ENCODE assay signal across 8 cellular contexts in the genomic region with DNA sequence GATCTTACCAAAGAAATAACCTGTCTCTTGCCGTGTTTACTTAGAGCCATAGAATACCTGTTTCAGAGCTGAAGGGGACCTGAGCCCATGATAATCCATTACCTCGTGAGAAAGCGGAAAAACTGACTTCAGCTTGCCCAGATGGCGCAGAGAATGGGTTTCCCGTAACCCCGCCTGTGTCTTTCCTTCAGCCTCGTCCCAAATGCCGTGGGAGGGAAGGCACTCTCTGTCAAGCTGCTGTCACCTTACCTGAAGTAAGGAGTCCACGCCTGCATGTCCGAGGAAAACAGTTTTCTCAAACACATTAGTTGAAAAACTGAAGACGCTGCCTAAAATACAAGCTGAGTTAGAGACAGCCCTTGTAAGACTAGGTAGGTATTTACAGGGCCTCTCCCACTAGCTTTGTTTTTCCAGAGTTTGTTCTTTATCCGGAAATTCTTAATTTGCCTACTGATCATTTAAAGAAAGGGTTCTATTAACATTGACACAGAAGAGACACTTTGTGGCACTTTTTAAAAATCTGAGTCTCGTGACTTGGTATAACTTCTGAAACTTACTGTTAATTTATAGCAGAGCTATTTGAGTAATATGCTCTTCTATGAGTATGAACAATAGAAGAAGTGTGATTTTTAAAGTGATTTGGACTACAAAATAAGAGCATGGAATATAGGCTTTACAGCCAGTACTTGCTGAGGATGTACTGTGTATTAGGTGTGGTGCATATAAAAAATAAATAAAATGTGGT. TPM values are rescaled to one million over a fixed set of nuclear protein-coding genes. Genes with fewer than 3 reads are reported as not detected.
DNase-seq lines count a peak whose midpoint lies in the region; ATAC-seq, FAIRE-seq and TF ChIP-seq lines count a peak whose summit lies in the region.

No MANE protein-coding gene starts in this region.

- in situ Hi-C loops in HepG2 (cut with HindIII; ENCODE audit: extremely low pct_ligation_motif_present, low pct_unique_long_range_greater_than_20kb), result no loop called here

- BruUV-seq in HepG2 (replicated peaks; lab: Mats Ljungman, UMichigan), result no TSS peak

- POLR2A ChIA-PET in T-cell (lab: Charles Lee), result interaction anchor here (0.6 to 2.3 kb wide), 17 partner anchors 8 to 686 kb away, joined by 3 to 61 read pairs (median 4); no protein-coding TSS in a partner anchor
- POLR2A ChIA-PET in HepG2 (lab: Yijun Ruan, JAX), result interaction anchor here (1.0 to 3.4 kb wide), 18 partner anchors 10 to 348 kb away, joined by 3 to 55 read pairs (median 8); no protein-coding TSS in a partner anchor

- ATAC-seq in T-cell (replicated peaks in 1 of 4) (no peak), HepG2 (0 out of 3 replicates have a peak, but pooled peaks have one; percentile 0), HG02623 (IDR thresholded peaks at IDR 0.05; ENCODE audit: unreplicated experiment) (no peak), GM21619 (IDR thresholded peaks at IDR 0.05; ENCODE audit: unreplicated experiment) (no peak)

- peaks cover 3% of the 10 kb centered on the region; the same call in 1 of the 2 replicates for H3K9me3 Mint-ChIP-seq in HFFc6
- no peaks in the 10 kb centered on the region for H3K9me3 Mint-ChIP-seq in T-cell

- peaks cover 37% of the 10 kb centered on the region for H3K4me1 ChIP-seq in HepG2 (ENCODE audit: insufficient read depth, low read length)

- peak overlapping the region; percentile 95 for H3K27ac ChIP-seq in HepG2 (ENCODE audit: extremely low read length, insufficient read depth, low read length)

- no peak for TF ChIP-seq POLR2A in HepG2 (IDR thresholded peaks at IDR 0.05; ENCODE audit: insufficient read depth in 1 of 2, low read depth in 2 of 2, low read length in 2 of 2)

- H3K36me3 ChIP-seq in bronchial epithelial cell (ENCODE audit: control insufficient read depth, insufficient read depth, low read length), result peaks cover 12% of the 10 kb centered on the region
- H3K36me3 ChIP-seq in HepG2 (replicated peaks in 1 of 2; ENCODE audit: control insufficient read depth in 1 of 2, insufficient read depth in 2 of 2, low read length in 2 of 2), result peaks cover 3 to 5% of the 10 kb centered on the region in 2 experiments; a peak in 4 of 5 replicates

- FAIRE-seq in bronchial epithelial cell (lab: Jason Lieb, UNC) (no peak), HepG2 (lab: Jason Lieb, UNC) (peak; percentile 47)

- H3K27me3 Mint-ChIP-seq in HFFc6 (ENCODE audit: insufficient read depth), result peaks cover 1% of the 10 kb centered on the region; the same call in 1 of the 2 replicates
- H3K27me3 Mint-ChIP-seq in T-cell, result no peaks in the 10 kb centered on the region

- peaks cover 4% of the 10 kb centered on the region; the same call in 1 of the 2 replicates for H4K20me1 ChIP-seq in HepG2 (ENCODE audit: insufficient read depth, low read length)

- no peak for TF ChIP-seq RAD21 in HepG2 (CRISPR knock-in tag; IDR thresholded peaks at IDR 0.05)

- H3K27ac Mint-ChIP-seq in HFFc6, result peak overlapping the region; percentile 97
- peak overlapping the region; percentile 98 for H3K27ac Mint-ChIP-seq in T-cell

- TF ChIP-seq CTCF in HFFc6 (IDR thresholded peaks at IDR 0.05) (no peak), bronchial epithelial cell (IDR thresholded peaks at IDR 0.05; ENCODE audit: insufficient read depth, low read length, severe bottlenecking) (no peak), HepG2 (CRISPR knock-in tag; IDR thresholded peaks at IDR 0.05) (no peak)

- peak; percentile 16 for DNase-seq in AG08396 (ENCODE audit: low spot score)
- DNase-seq in HFFc6, result no peak
- DNase-seq in T-cell, result peak in 6 of 34 experiments; percentile 14 to 29 (median 20)
- peak; percentile 22 for DNase-seq in bronchial epithelial cell (ENCODE audit: low read depth)
- no peak for DNase-seq in HepG2 (ENCODE audit: low spot score)
- peak; percentile 54 for DNase-seq in stimulated activated CD4-positive, alpha-beta T cell treated with anti-CD3 and anti-CD28 coated beads, Interleukin-4, amount 100 ng/mL, for 24 hours

- no peak overlapping the region for H2AFZ ChIP-seq in HepG2 (ENCODE audit: low read length)

- H3K79me2 ChIP-seq in HepG2 (ENCODE audit: insufficient read depth, low read length), result peaks cover 23% of the 10 kb centered on the region

- H3K9ac ChIP-seq in HepG2 (ENCODE audit: insufficient read depth, low read depth, low read length), result peak overlapping the region; percentile 87

- intact Hi-C loops in HepG2 (cut with micrococcal nuclease; ENCODE audit: unreplicated experiment), result loop anchor here (1.0 to 5.0 kb wide), 4 partner anchors 68 to 349 kb away; a partner anchor contains a TSS

- CTCF ChIA-PET in T-cell (lab: Charles Lee), result interaction anchor here (0.5 to 2.4 kb wide), 14 partner anchors 10 to 668 kb away, joined by 3 to 14 read pairs (median 4); no protein-coding TSS in a partner anchor
- CTCF ChIA-PET in HepG2 (lab: Yijun Ruan, JAX; ENCODE audit: low intra/inter-chr PET ratio, low total read pairs), result no interaction called here

- H3K9me3 ChIP-seq in HepG2 (ENCODE audit: low read length), result no peaks in the 10 kb centered on the region

- TF ChIP-seq EP300 in HepG2 (IDR thresholded peaks at IDR 0.05; ENCODE audit: low read depth in 2 of 2, low read length in 2 of 2) (no peak), HepG2 (CRISPR knock-in tag; IDR thresholded peaks at IDR 0.05; ENCODE audit: borderline replicate concordance) (no peak)

- 12% methylated on average over 13 of the region's 13 CpGs for WGBS in HepG2 (ENCODE audit: low lambda C conversion rate)

- H3K27me3 ChIP-seq in bronchial epithelial cell (ENCODE audit: control insufficient read depth, insufficient read depth, low read length) (no peaks in the 10 kb centered on the region), HepG2 (ENCODE audit: control insufficient read depth in 1 of 2, insufficient read depth in 2 of 2, low read length in 2 of 2) (no peaks in the 10 kb centered on the region; a peak in 1 of 5 replicates)

- H3K4me2 ChIP-seq in HepG2 (ENCODE audit: low read depth, low read length), result peak overlapping the region; percentile 99

- peaks cover 36% of the 10 kb centered on the region for H3K4me1 Mint-ChIP-seq in HFFc6 (ENCODE audit: low read depth)
- peaks cover 48 to 57% (median 57%) of the 10 kb centered on the region in 3 donors for H3K4me1 Mint-ChIP-seq in T-cell

- peaks cover 35% of the 10 kb centered on the region for H3K36me3 Mint-ChIP-seq in HFFc6 (ENCODE audit: low read depth)
- peaks cover 35% of the 10 kb centered on the region for H3K36me3 Mint-ChIP-seq in T-cell

- peak overlapping the region; percentile 74 for H3K4me3 ChIP-seq in bronchial epithelial cell (ENCODE audit: low read depth, low read length)
- peak overlapping the region; percentile 75 to 82 (median 78) for H3K4me3 ChIP-seq in HepG2 (replicated peaks in 1 of 3; ENCODE audit: insufficient read depth in 1 of 3, low read depth in 2 of 3, low read length in 3 of 3)

- H3K4me3 Mint-ChIP-seq in HFFc6, result peak overlapping the region; percentile 94
- H3K4me3 Mint-ChIP-seq in T-cell, result peak overlapping the region; percentile 84 to 93 (median 91)

TF ChIP-seq in HepG2, 621 proteins besides CTCF, POLR2A, EP300 and RAD21 (continues in another document):
- TF ChIP-seq CBX5 (CRISPR knock-in tag; IDR thresholded peaks at IDR 0.05; ENCODE audit: borderline replicate concordance) (no peak), NFYC (CRISPR knock-in tag; IDR thresholded peaks at IDR 0.05) (no peak), ZNF501 (CRISPR knock-in tag; IDR thresholded peaks at IDR 0.05) (peak; percentile 15; the same call in 1 of the 2 replicates), HNF4A (CRISPR knock-in tag; IDR thresholded peaks at IDR 0.05) (no peak), DMAP1 (CRISPR knock-in tag; IDR thresholded peaks at IDR 0.05) (0 out of 2 replicates have a peak, but pooled peaks have one; percentile 14), FOXA1 (IDR thresholded peaks at IDR 0.05) (no peak), FOXA1 (CRISPR knock-in tag; IDR thresholded peaks at IDR 0.05) (peak; percentile 21; the same call in 1 of the 2 replicates), HNRNPL (IDR thresholded peaks at IDR 0.05; ENCODE audit: low read depth, low read length) (no peak)
- TF ChIP-seq, protein P1, sequence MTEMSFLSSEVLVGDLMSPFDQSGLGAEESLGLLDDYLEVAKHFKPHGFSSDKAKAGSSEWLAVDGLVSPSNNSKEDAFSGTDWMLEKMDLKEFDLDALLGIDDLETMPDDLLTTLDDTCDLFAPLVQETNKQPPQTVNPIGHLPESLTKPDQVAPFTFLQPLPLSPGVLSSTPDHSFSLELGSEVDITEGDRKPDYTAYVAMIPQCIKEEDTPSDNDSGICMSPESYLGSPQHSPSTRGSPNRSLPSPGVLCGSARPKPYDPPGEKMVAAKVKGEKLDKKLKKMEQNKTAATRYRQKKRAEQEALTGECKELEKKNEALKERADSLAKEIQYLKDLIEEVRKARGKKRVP (CRISPR knock-in tag; IDR thresholded peaks at IDR 0.05), result 0 out of 4 replicates have a peak, but pooled peaks of 1 of the 2 experiments have one; percentile 1

RNA-seq across cellular contexts. Expression of a gene that starts 1.3 kb away (rescaled TPM):
- 10 to 100 TPM; 32.4 to 38.6 (median 33.5) TPM for total RNA-seq in HFFc6 (2021; fragmentation: NEBNext Ultra II Directional; extraction: Animal tissue kit (Norgen Biotek cat#: 25700))
- total RNA-seq in T-cell, result 10 to 100 TPM; 50.0 to 77.9 (median 58.7) TPM
- total RNA-seq in bronchial epithelial cell, result 44.5 and 68.7 TPM in 2 replicates
- total RNA-seq in HepG2 (2016; rRNA removed; fragmentation: Illumina TruSeq; extraction: Trizol), result 38.4 and 40.3 TPM in 2 replicates
- 10.7 and 12.3 TPM in 2 replicates for total RNA-seq in HepG2 (2016; cell fraction: cytosol; rRNA removed; fragmentation: Illumina TruSeq; extraction: Trizol; ENCODE audit: low read depth)
- 38.6 and 40.4 TPM in 2 replicates for total RNA-seq in HepG2 (2016; cell fraction: insoluble cytoplasmic fraction; rRNA removed; fragmentation: Illumina TruSeq; extraction: Trizol)
- 16.8 and 20.9 TPM in 2 replicates for total RNA-seq in HepG2 (2016; cell fraction: membrane; rRNA removed; fragmentation: Illumina TruSeq; extraction: Trizol)
- 81.6 and 85.4 TPM in 2 replicates for total RNA-seq in HepG2 (2016; cell fraction: nucleus; rRNA removed; fragmentation: Illumina TruSeq; extraction: Trizol)
- polyA plus RNA-seq in HepG2 (2011; rRNA removed), result 27.9 and 28.0 TPM in 2 replicates
- 7.7 and 13.6 TPM in 2 replicates for polyA plus RNA-seq in HepG2 (2011; cell fraction: cytosol; rRNA removed)
- 30.7 and 36.2 TPM in 2 replicates for polyA plus RNA-seq in HepG2 (2011; cell fraction: nucleus; rRNA removed)
- polyA plus RNA-seq in HepG2 (2012), result 18.1 and 21.3 TPM in 2 replicates
- 1.9 and 2.2 TPM in 2 replicates for polyA plus RNA-seq in HepG2 (2016; cell fraction: cytosol; fragmentation: Illumina TruSeq; extraction: Trizol; ENCODE audit: low read depth)
- polyA plus RNA-seq in HepG2 (2016; cell fraction: insoluble cytoplasmic fraction; fragmentation: Illumina TruSeq; extraction: Trizol; ENCODE audit: low read depth), result 24.9 and 26.1 TPM in 2 replicates
- polyA plus RNA-seq in HepG2 (2016; cell fraction: membrane; fragmentation: Illumina TruSeq; extraction: Trizol; ENCODE audit: low read depth), result 4.1 and 5.1 TPM in 2 replicates
- polyA plus RNA-seq in HepG2 (2016; cell fraction: nucleus; fragmentation: Illumina TruSeq; extraction: Trizol; ENCODE audit: insufficient read depth, low read depth), result 44.4 and 44.5 TPM in 2 replicates
- polyA minus RNA-seq in HepG2 (2011; rRNA and poly(A)+ RNA removed; ENCODE audit: low replicate concordance), result 62.5 and 66.5 TPM in 2 replicates
- 30.2 and 41.5 TPM in 2 replicates for polyA minus RNA-seq in HepG2 (2011; cell fraction: cytosol; rRNA and poly(A)+ RNA removed)
- 252 and 263 TPM in 2 replicates for polyA minus RNA-seq in HepG2 (2011; cell fraction: nucleus; rRNA and poly(A)+ RNA removed)

Comparison
In these comparisons a context has a peak if more than half of its experiments do, and no peak if none do; other contexts are left out.
1. DNase-seq: peak in AG08396 (single experiment), bronchial epithelial cell (single experiment) and stimulated activated CD4-positive, alpha-beta T cell treated with anti-CD3 and anti-CD28 coated beads, Interleukin-4, amount 100 ng/mL, for 24 hours (single experiment); none in HFFc6 (single experiment) and HepG2 (single experiment).